ENCODE assay signal across 20 cellular contexts in genomic region chr11:93515438-93515837, GRCh38. TPM values are rescaled to one million over a fixed set of nuclear protein-coding genes. Genes with fewer than 3 reads are reported as not detected.
A peak's percentile ranks its signal among the peaks of the same experiment; 100 is the strongest.
DNase-seq lines count a peak whose midpoint lies in the region; ATAC-seq, FAIRE-seq and TF ChIP-seq lines count a peak whose summit lies in the region.
"Had no signal": no experiment of that assay in that cellular context is flagged by ENCODE, and none has a peak within 500 bp of the region (broad histone marks: within the 10 kb centered on the region; RNA-seq: fewer than 3 reads in every experiment).

No MANE protein-coding gene starts in this region.

- peaks cover 15% of the 10 kb centered on the region for H3K36me3 Mint-ChIP-seq in activated T-helper 2 cell treated with anti-CD3 and anti-CD28 coated beads, Interferon-gamma antibody, Interleukin-2, Interleukin-4, amounts not matched to agents 10 μg/mL and 5 μg/mL and 100 μg/mL, durations not matched to agents 14 hours and 24 hours and 36 hours (ENCODE audit: low read depth)

- WGBS in heart left ventricle, 4 donors: 36 to 51% (median 47%) methylated on average over 4 of the region's 4 CpGs
- 69% methylated on average over 4 of the region's 4 CpGs; no CpG with 5 or more reads in 1 of the 2 experiments for WGBS in H1 (ENCODE audit: extremely low coverage in 1 of 2, insufficient coverage in 1 of 2, insufficient read length in 1 of 2, insufficient replicate concordance in 2 of 2, low coverage in 1 of 2, low lambda C conversion rate in 2 of 2, missing lambda C conversion rate in 1 of 2), 2 experiments
- 38 to 55% (median 46%) methylated on average over 4 of the region's 4 CpGs for WGBS in spleen, 5 donors

- H2BK20ac ChIP-seq in H1 (ENCODE audit: low read length): no peak overlapping the region; the same call in 1 of the 2 replicates

- no peak overlapping the region for H3K4me3 Mint-ChIP-seq in activated T-helper 2 cell treated with anti-CD3 and anti-CD28 coated beads, Interferon-gamma antibody, Interleukin-2, Interleukin-4, amounts not matched to agents 10 μg/mL and 5 μg/mL and 100 μg/mL, durations not matched to agents 14 hours and 24 hours and 36 hours (ENCODE audit: low read depth)
- H3K4me3 Mint-ChIP-seq: CD4-positive, alpha-beta T cell had no signal

- H3K27ac ChIP-seq in heart left ventricle (peak overlapping the region in 1 of 12 donors; percentile 63), H1 (ENCODE audit: low read depth, low read length) (no peak overlapping the region), spleen (peak overlapping the region in 5 of 8 donors; percentile 2 to 48 (median 20))
- H3K27ac ChIP-seq: A549 had no signal

- no peak for TF ChIP-seq CTCF in heart left ventricle (IDR thresholded peaks at IDR 0.05)
- no peak for TF ChIP-seq CTCF in H1 (IDR thresholded peaks at IDR 0.05; ENCODE audit: control extremely low read depth in 1 of 3, insufficient read depth in 1 of 3, low read depth in 1 of 3, low read length in 3 of 3)
- TF ChIP-seq CTCF in spleen (IDR thresholded peaks at IDR 0.05 in 8 of 11, conservative IDR thresholded peaks at IDR 0.05 in 3 of 11): no peak

- peaks cover 56% of the 10 kb centered on the region for H3K4me1 Mint-ChIP-seq in activated T-helper 2 cell treated with anti-CD3 and anti-CD28 coated beads, Interferon-gamma antibody, Interleukin-2, Interleukin-4, amounts not matched to agents 10 μg/mL and 5 μg/mL and 100 μg/mL, durations not matched to agents 14 hours and 24 hours and 36 hours (ENCODE audit: low read depth)

- POLR2A ChIA-PET in H1 (lab: Charles Lee; ENCODE audit: partially characterized antibody): interaction anchor here (1.0 to 1.8 kb wide), 2 partner anchors 14 to 27 kb away, joined by 3 to 5 read pairs; no protein-coding TSS in a partner anchor

- H3K23ac ChIP-seq in H1 (ENCODE audit: insufficient read length): no peak overlapping the region

- intact Hi-C loops in heart left ventricle (cut with DNase I): no loop called here
- intact Hi-C loops in cardiac septum (cut with DNase I): no loop called here
- intact Hi-C loops in spleen (cut with DNase I; ENCODE audit: low total_unique reads): no loop called here
- intact Hi-C loops in activated T-helper 2 cell treated with anti-CD3 and anti-CD28 coated beads, Interferon-gamma antibody, Interleukin-2, Interleukin-4, amounts not matched to agents 10 μg/mL and 5 μg/mL and 100 μg/mL, durations not matched to agents 14 hours and 24 hours and 36 hours (cut with micrococcal nuclease): no loop called here

- no peak for FAIRE-seq in H1 (lab: Jason Lieb, UNC)
- FAIRE-seq: A549, GM12891 had no signal

- H3K56ac ChIP-seq in H1 (replicated peaks; ENCODE audit: insufficient read length, low read depth, low read length): no peak overlapping the region

- TF ChIP-seq POLR2A in heart left ventricle (IDR thresholded peaks at IDR 0.05) (no peak), H1 (IDR thresholded peaks at IDR 0.05; ENCODE audit: control extremely low read depth in 1 of 2, low read depth in 2 of 2, low read length in 2 of 2) (no peak), spleen (IDR thresholded peaks at IDR 0.05) (no peak)

- H3K27me3 ChIP-seq in heart left ventricle (no peaks in the 10 kb centered on the region), H1 (replicated peaks in 1 of 4; ENCODE audit: control insufficient read depth in 3 of 4, extremely low read depth in 1 of 4, insufficient read depth in 3 of 4, low read length in 3 of 4) (no peaks in the 10 kb centered on the region), spleen (replicated peaks in 1 of 7) (no peaks in the 10 kb centered on the region)

- peaks cover 0 to 41% of the 10 kb centered on the region in 2 experiments; a peak in 2 of 4 replicates for H3K79me2 ChIP-seq in H1 (ENCODE audit: control insufficient read depth in 1 of 2, insufficient read depth in 2 of 2, low read length in 2 of 2)

- peak in 3 of 4 donors; percentile 32 to 63 (median 49) for ATAC-seq in heart left ventricle
- ATAC-seq: A549, SK-N-SH treated with all-trans-retinoic acid at 6 μM for 48 hours had no signal

- H4K20me1 ChIP-seq in H1 (replicated peaks in 1 of 2; ENCODE audit: control insufficient read depth in 1 of 2, insufficient read depth in 2 of 2, low read length in 2 of 2): peaks cover 2 to 4% of the 10 kb centered on the region in 2 experiments

- H3K4ac ChIP-seq in H1 (replicated peaks; ENCODE audit: insufficient read length, low read depth, low read length): no peak overlapping the region

- no peaks in the 10 kb centered on the region for H3K9me3 Mint-ChIP-seq in activated T-helper 2 cell treated with anti-CD3 and anti-CD28 coated beads, Interferon-gamma antibody, Interleukin-2, Interleukin-4, amounts not matched to agents 10 μg/mL and 5 μg/mL and 100 μg/mL, durations not matched to agents 14 hours and 24 hours and 36 hours
- H3K9me3 Mint-ChIP-seq: CD4-positive, alpha-beta T cell had no signal

- H3K18ac ChIP-seq in H1 (ENCODE audit: extremely low read depth, low read length): peak overlapping the region; percentile 85; the same call in 1 of the 2 replicates

- H2AK5ac ChIP-seq in H1 (ENCODE audit: low read depth, low read length): no peak overlapping the region

- H3K9me3 ChIP-seq in heart left ventricle: no peaks in the 10 kb centered on the region
- no peaks in the 10 kb centered on the region for H3K9me3 ChIP-seq in H1 (ENCODE audit: insufficient read depth in 2 of 2, low read depth in 1 of 2, low read length in 1 of 2)
- no peaks in the 10 kb centered on the region for H3K9me3 ChIP-seq in spleen
- H3K9me3 ChIP-seq: A549, HAP-1 had no signal

- H3K23me2 ChIP-seq in H1 (ENCODE audit: low read depth, low read length): no peaks in the 10 kb centered on the region

- no peak overlapping the region for H2BK5ac ChIP-seq in H1 (ENCODE audit: low read depth, low read length)

- H3K79me1 ChIP-seq in H1 (ENCODE audit: low read depth, low read length): peaks cover 8% of the 10 kb centered on the region

- DNase-seq in heart left ventricle: peak in 1 of 5 donors; percentile 26
- DNase-seq in cardiac septum (ENCODE audit: low spot score): no peak
- DNase-seq in Kasumi-1 (lab: John Stamatoyannopoulos, UW): peak; percentile 37 to 56
- no peak for DNase-seq in H1 (ENCODE audit: low read depth in 1 of 2, low spot score in 2 of 2)
- DNase-seq in spleen: no peak
- DNase-seq in activated T-helper 2 cell treated with anti-CD3 and anti-CD28 coated beads, Interferon-gamma antibody, Interleukin-2, Interleukin-4, amounts not matched to agents 10 μg/mL and 5 μg/mL and 100 μg/mL, durations not matched to agents 14 hours and 24 hours and 36 hours (ENCODE audit: low spot score): no peak
- DNase-seq in GM19240 (ENCODE audit: insufficient read length, low spot score): no peak
- no peak for DNase-seq in T1000 (lab: John Stamatoyannopoulos, UW)
- DNase-seq: Calu3; CD4-positive, alpha-beta T cell; IMR-90; MV-4-11; NCI-H1417 treated with DMSO at 0.1 percent for 48 hours; NCI-H2029 treated with DMSO at 0.1 percent for 48 hours; NCI-H524 treated with DMSO at 0.1 percent for 48 hours had no signal

- H3K14ac ChIP-seq in H1 (ENCODE audit: insufficient read length): no peak overlapping the region

- H3K9ac ChIP-seq in H1 (replicated peaks in 1 of 4; ENCODE audit: extremely low read depth in 1 of 4, low read depth in 3 of 4, low read length in 3 of 4): no peak overlapping the region

- H3K4me3 ChIP-seq in heart left ventricle (no peak overlapping the region), H1 (ENCODE audit: extremely low read depth in 1 of 4, insufficient read depth in 2 of 4, low read depth in 3 of 4, low read length in 4 of 4) (no peak overlapping the region), spleen (no peak overlapping the region)
- H3K4me3 ChIP-seq: A549, HAP-1 had no signal

- H2BK15ac ChIP-seq in H1 (ENCODE audit: low read length): no peak overlapping the region

- H3K27me3 Mint-ChIP-seq in activated T-helper 2 cell treated with anti-CD3 and anti-CD28 coated beads, Interferon-gamma antibody, Interleukin-2, Interleukin-4, amounts not matched to agents 10 μg/mL and 5 μg/mL and 100 μg/mL, durations not matched to agents 14 hours and 24 hours and 36 hours (ENCODE audit: low read depth): no peaks in the 10 kb centered on the region
- H3K27me3 Mint-ChIP-seq: CD4-positive, alpha-beta T cell had no signal

- H3K36me3 ChIP-seq in heart left ventricle (no peaks in the 10 kb centered on the region), H1 (ENCODE audit: control insufficient read depth in 2 of 4, insufficient read depth in 4 of 4, low read length in 3 of 4) (no peaks in the 10 kb centered on the region), spleen (peaks cover 0 to 4% (median 0%) of the 10 kb centered on the region in 6 donors)
- H3K36me3 ChIP-seq: HAP-1 had no signal

- H2AFZ ChIP-seq in H1 (ENCODE audit: low read length): no peak overlapping the region

- TF ChIP-seq RAD21 in H1 (IDR thresholded peaks at IDR 0.05 in 1 of 2, conservative IDR thresholded peaks at IDR 0.05 in 1 of 2; ENCODE audit: low read depth in 2 of 2, low read length in 2 of 2): no peak

- H3K4me1 ChIP-seq in heart left ventricle: peaks cover 0 to 37% (median 12%) of the 10 kb centered on the region in 12 donors
- H3K4me1 ChIP-seq in H1 (replicated peaks in 1 of 4; ENCODE audit: control insufficient read depth in 3 of 4, insufficient read depth in 4 of 4, low read length in 3 of 4): peaks cover 0 to 7% (median 0%) of the 10 kb centered on the region in 4 experiments; a peak in 4 of 7 replicates
- peaks cover 3 to 28% (median 20%) of the 10 kb centered on the region in 6 donors for H3K4me1 ChIP-seq in spleen
- H3K4me1 ChIP-seq: A549, HAP-1 had no signal

- no peak overlapping the region for H2BK120ac ChIP-seq in H1 (replicated peaks; ENCODE audit: low read depth, low read length)

- no peak for TF ChIP-seq EP300 in H1 (IDR thresholded peaks at IDR 0.05; ENCODE audit: borderline replicate concordance in 1 of 2, low read depth in 2 of 2, low read length in 2 of 2)

- H4K8ac ChIP-seq in H1 (ENCODE audit: extremely low read depth, insufficient read depth, low read length): no peak overlapping the region

- CTCF ChIA-PET in H1 (lab: Charles Lee; ENCODE audit: partially characterized antibody): interaction anchor here (0.6 to 2.4 kb wide), 3 partner anchors 8 to 166 kb away, joined by 3 to 12 read pairs (median 4); no protein-coding TSS in a partner anchor

- H3K4me2 ChIP-seq in H1 (ENCODE audit: insufficient read depth in 1 of 2, low read depth in 2 of 2, low read length in 2 of 2): 0 out of 4 replicates have a peak overlapping the region, but pooled peaks of 1 of the 2 experiments have one; percentile 4
- H3K4me2 ChIP-seq: A549 had no signal

- H3K27ac Mint-ChIP-seq in activated T-helper 2 cell treated with anti-CD3 and anti-CD28 coated beads, Interferon-gamma antibody, Interleukin-2, Interleukin-4, amounts not matched to agents 10 μg/mL and 5 μg/mL and 100 μg/mL, durations not matched to agents 14 hours and 24 hours and 36 hours: no peak overlapping the region
- H3K27ac Mint-ChIP-seq: CD4-positive, alpha-beta T cell had no signal

- no peak overlapping the region for H4K5ac ChIP-seq in H1 (ENCODE audit: insufficient read length, low read depth, low read length)

- H4K91ac ChIP-seq in H1 (replicated peaks; ENCODE audit: insufficient read length, low read length): no peak overlapping the region

- H2BK12ac ChIP-seq in H1 (ENCODE audit: low read depth, low read length): no peak overlapping the region

RNA-seq across cellular contexts. Expression of gene SMCO4, which starts 27.8 kb away (rescaled TPM):
- total RNA-seq in heart left ventricle (10 to 100 TPM; 28.5 to 71.7 (median 52.5) TPM), cardiac septum (40.0 TPM), spleen (10 to 100 TPM; 48.1 to 74.1 (median 52.8) TPM)
- polyA plus RNA-seq in heart left ventricle (10 to 100 TPM; 39.7 to 81.4 TPM), H1 (2011; rRNA removed) (33.2 and 36.6 TPM in 2 replicates), spleen (10 to 100 TPM; 21.8 to 71.5 (median 51.1) TPM)
- total RNA-seq in H1 (2021; fragmentation: NEBNext Ultra II Directional; extraction: Animal tissue kit (Norgen Biotek cat#: 25700)): 53.9 and 57.0 TPM in 2 replicates
- polyA plus RNA-seq in H1 (2011; cell fraction: cytosol; rRNA removed): 42.7 TPM
- 27.2 TPM for polyA plus RNA-seq in H1 (2011; cell fraction: nucleus; rRNA removed)
- 59.3 to 89.7 TPM (median 68.0 TPM) in 4 replicates for polyA plus RNA-seq in H1 (2012, experiment 1 of 2)
- polyA plus RNA-seq in H1 (2012, experiment 2 of 2): 20.9 TPM
- polyA plus RNA-seq in H1 (2013, experiment 1 of 2): 33.7 TPM
- polyA plus RNA-seq in H1 (2013, experiment 2 of 2): 33.9 TPM
- polyA minus RNA-seq in H1 (2011; rRNA and poly(A)+ RNA removed): 7.9 and 12.2 TPM in 2 replicates
- 17.5 TPM for polyA minus RNA-seq in H1 (2011; cell fraction: cytosol; rRNA and poly(A)+ RNA removed)
- 9.4 TPM for polyA minus RNA-seq in H1 (2011; cell fraction: nucleus; rRNA and poly(A)+ RNA removed)
- 40.8 and 41.5 TPM in 2 replicates for total RNA-seq in activated T-helper 2 cell treated with anti-CD3 and anti-CD28 coated beads, Interferon-gamma antibody, Interleukin-2, Interleukin-4, amounts not matched to agents 10 μg/mL and 5 μg/mL and 100 μg/mL, durations not matched to agents 14 hours and 24 hours and 36 hours
- total RNA-seq: G401 had no signal

Comparison
In these comparisons a context has a peak if more than half of its experiments do, and no peak if none do; other contexts are left out.
1. DNase-seq: peak in Kasumi-1 (2 of 2); none in cardiac septum (single experiment), H1 (0 of 2), spleen (single experiment), activated T-helper 2 cell treated with anti-CD3 and anti-CD28 coated beads, Interferon-gamma antibody, Interleukin-2, Interleukin-4, amounts not matched to agents 10 μg/mL and 5 μg/mL and 100 μg/mL, durations not matched to agents 14 hours and 24 hours and 36 hours (single experiment), GM19240 (single experiment) and T1000 (single experiment).